Comparison of ENCODE assay signal across 8 cellular contexts in the genomic region with DNA sequence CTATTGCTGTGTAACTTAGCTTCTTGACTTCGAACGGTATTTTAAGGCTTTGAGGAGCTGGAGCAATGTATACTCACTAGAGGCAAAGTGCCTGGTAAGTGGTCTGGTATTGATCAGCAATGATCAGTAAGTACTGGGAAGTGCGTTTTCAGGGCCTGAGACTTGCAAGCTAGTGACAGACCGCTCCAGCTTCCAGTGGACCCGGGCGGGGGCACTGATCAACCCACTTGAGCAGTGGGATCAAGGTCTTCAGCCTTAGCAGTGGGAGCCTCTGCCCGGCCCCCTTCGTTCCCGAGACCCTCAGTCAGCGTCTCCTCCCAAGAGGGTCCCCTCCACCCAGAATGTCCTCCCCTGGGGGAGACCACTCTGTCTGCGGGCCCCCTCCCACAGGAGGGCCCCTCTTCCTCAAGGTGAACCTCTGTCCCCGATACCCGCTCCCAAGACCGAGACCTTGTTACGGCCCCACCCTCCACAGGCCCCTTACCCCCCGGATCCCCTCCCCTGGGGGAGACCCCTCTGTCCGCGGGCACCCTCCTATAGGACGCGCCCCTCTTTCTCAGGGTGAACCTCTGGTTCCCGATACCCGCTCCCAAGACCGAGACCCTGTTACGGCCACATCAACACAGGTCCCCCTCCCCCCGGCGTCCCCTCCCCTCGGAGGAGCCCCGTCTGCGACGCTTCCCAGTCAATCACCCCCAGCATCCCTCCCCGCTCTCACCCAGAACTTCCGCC. TPM values are rescaled to one million over a fixed set of nuclear protein-coding genes. Genes with fewer than 3 reads are reported as not detected.
DNase-seq lines count a peak whose midpoint lies in the region; ATAC-seq and TF ChIP-seq lines count a peak whose summit lies in the region.

No MANE protein-coding gene starts in this region.

- peak overlapping the region; percentile 99 for H3K4me3 ChIP-seq in Loucy (ENCODE audit: low read length, poor library complexity, severe bottlenecking)
- H3K4me3 ChIP-seq in choroid plexus epithelial cell (ENCODE audit: low read depth, low read length) = peak overlapping the region; percentile 84
- peak overlapping the region; percentile 70 for H3K4me3 ChIP-seq in lower leg skin (ENCODE audit: low read depth, poor library complexity, severe bottlenecking)
- peak overlapping the region; percentile 80 for H3K4me3 ChIP-seq in tibial artery

- peak overlapping the region; percentile 83 for H3K4me2 ChIP-seq in Loucy (ENCODE audit: low read depth, low read length, poor library complexity, severe bottlenecking)

- peak; percentile 33 for DNase-seq in ELR (ENCODE audit: low read depth)
- DNase-seq in choroid plexus epithelial cell (ENCODE audit: low read depth) = no peak
- DNase-seq in lower leg skin (ENCODE audit: low spot score in 2 of 2) = no peak
- no peak for DNase-seq in tibial artery
- DNase-seq in NCI-H1930 (lab: John Stamatoyannopoulos, UW) = no peak
- no peak for DNase-seq in KG1 (lab: John Stamatoyannopoulos, UW)

- no peak for TF ChIP-seq CTCF in Loucy (conservative IDR thresholded peaks at IDR 0.05; ENCODE audit: low read length)
- TF ChIP-seq CTCF in choroid plexus epithelial cell (conservative IDR thresholded peaks at IDR 0.05; ENCODE audit: low read depth, low read length) = no peak
- TF ChIP-seq CTCF in lower leg skin (IDR thresholded peaks at IDR 0.05) = no peak
- no peak for TF ChIP-seq CTCF in tibial artery (IDR thresholded peaks at IDR 0.05)

- peak overlapping the region; percentile 90 for H3K9ac ChIP-seq in Loucy (ENCODE audit: low read depth, low read length, poor library complexity, severe bottlenecking)

- no peaks in the 10 kb centered on the region for H3K9me2 ChIP-seq in Loucy (replicated peaks; ENCODE audit: low read depth, low read length)

- peaks cover 49% of the 10 kb centered on the region for H3K79me2 ChIP-seq in Loucy (ENCODE audit: insufficient read depth, low read length)

- peaks cover 39% of the 10 kb centered on the region for H4K20me1 ChIP-seq in Loucy (ENCODE audit: insufficient read depth, low read length, poor library complexity, severe bottlenecking)

- H3K36me3 ChIP-seq in Loucy (ENCODE audit: insufficient read depth, low read length) = no peaks in the 10 kb centered on the region
- H3K36me3 ChIP-seq in tibial artery = no peaks in the 10 kb centered on the region

- intact Hi-C loops in lower leg skin (cut with DNase I; ENCODE audit: low total_unique reads) = no loop called here
- intact Hi-C loops in tibial artery (cut with DNase I; ENCODE audit: low total_unique reads) = no loop called here

- H3K9me3 ChIP-seq in Loucy (ENCODE audit: insufficient read depth, low read depth, low read length) (no peaks in the 10 kb centered on the region), tibial artery (peaks cover 0 to 6% (median 0%) of the 10 kb centered on the region in 3 donors)

- H3K27me3 ChIP-seq in Loucy (ENCODE audit: insufficient read depth, low read length, poor library complexity, severe bottlenecking) (no peaks in the 10 kb centered on the region), tibial artery (no peaks in the 10 kb centered on the region)

- peak overlapping the region; percentile 81 to 87 for H3K27ac ChIP-seq in tibial artery

- TF ChIP-seq POLR2A in lower leg skin (IDR thresholded peaks at IDR 0.05) = no peak

- ATAC-seq in GM19035 (IDR thresholded peaks at IDR 0.05; ENCODE audit: unreplicated experiment) = no peak

- peak overlapping the region; percentile 89 for H2AFZ ChIP-seq in Loucy (ENCODE audit: low read length)

- 9% methylated on average over 31 to 32 of the region's 32 CpGs for WGBS in lower leg skin, 2 donors

- peaks cover 42% of the 10 kb centered on the region for H3K4me1 ChIP-seq in Loucy (ENCODE audit: insufficient read depth, low read length, poor library complexity, severe bottlenecking)
- H3K4me1 ChIP-seq in tibial artery = peaks cover 0 to 42% (median 25%) of the 10 kb centered on the region in 4 donors

- no peaks in the 10 kb centered on the region for H3F3A ChIP-seq in Loucy (ENCODE audit: low read depth)

RNA-seq across cellular contexts. Expression of gene ATXN10, which starts 0.4 kb away (rescaled TPM):
- 10 to 100 TPM; 35.5 to 83.3 (median 51.1) TPM for total RNA-seq in lower leg skin
